In genomic region chr19:38975861-38976271, GRCh38 we compare ENCODE assay signal across 8 cellular contexts. TPM values are rescaled to one million over a fixed set of nuclear protein-coding genes. Genes with fewer than 3 reads are reported as not detected.
DNase-seq lines count a peak whose midpoint lies in the region; ATAC-seq and TF ChIP-seq lines count a peak whose summit lies in the region.

No MANE protein-coding gene starts in this region.

- H3K4me3 ChIP-seq in AG04449 (ENCODE audit: low read depth, low read length) = peak overlapping the region; percentile 75

- CTCF ChIA-PET in AG04449 (lab: Yijun Ruan, JAX) = interaction anchor here (0.7 to 5.8 kb wide), 14 partner anchors 8 to 86 kb away, joined by 3 to 39 read pairs (median 4); partner anchors contain the start of gene MRPS12

- no peak for TF ChIP-seq CTCF in AG04449 (IDR thresholded peaks at IDR 0.05; ENCODE audit: insufficient read depth, low read length, missing control alignments)

- peak overlapping the region; percentile 48 for H3K27ac ChIP-seq in epithelial cell of prostate

- POLR2A ChIA-PET in AG04449 (lab: Yijun Ruan, JAX) = interaction anchor here (0.6 kb wide), 1 partner anchor 18 kb away, joined by 3 read pairs; no protein-coding TSS in a partner anchor

- ATAC-seq in GM18909 (IDR thresholded peaks at IDR 0.05; ENCODE audit: poor library complexity, unreplicated experiment) (no peak), HG03521 (IDR thresholded peaks at IDR 0.05; ENCODE audit: unreplicated experiment) (no peak)

- DNase-seq in AG04449 (ENCODE audit: low read depth, low spot score) = no peak
- peak; percentile 19 for DNase-seq in NCI-H69 (lab: John Stamatoyannopoulos, UW)
- DNase-seq in epithelial cell of prostate (ENCODE audit: low read depth, low spot score) = no peak
- DNase-seq in myocyte (ENCODE audit: low read depth) = peak; percentile 31
- no peak for DNase-seq in SKM-1 treated with dmso at 0.1 percent for 144 hours (lab: John Stamatoyannopoulos, UW; ENCODE audit: unreplicated experiment)
- no peak for DNase-seq in NCI-H2081 (lab: John Stamatoyannopoulos, UW)

RNA-seq across cellular contexts. Expression of gene FBXO17, which starts 0.3 kb away (rescaled TPM):
- 21.5 and 22.1 TPM in 2 replicates for total RNA-seq in myocyte
- 28.1 TPM for polyA plus RNA-seq in myocyte (2012)

RNA-seq across cellular contexts. Expression of gene MRPS12, which starts 45.1 kb away (rescaled TPM):
- total RNA-seq in myocyte = 57.9 and 58.3 TPM in 2 replicates
- polyA plus RNA-seq in myocyte (2012) = 43.5 TPM

RNA-seq across cellular contexts. Expression of gene SARS2, which starts 45.3 kb away (rescaled TPM):
- 34.6 and 42.8 TPM in 2 replicates for total RNA-seq in myocyte
- polyA plus RNA-seq in myocyte (2012) = 22.7 TPM

RNA-seq across cellular contexts. Expression of gene FBXO27, which starts 56.5 kb away (rescaled TPM):
- total RNA-seq in myocyte = 6.8 and 15.5 TPM in 2 replicates
- 5.8 TPM for polyA plus RNA-seq in myocyte (2012)

Comparison
In these comparisons a context has a peak if more than half of its experiments do, and no peak if none do; other contexts are left out.
1. DNase-seq: peak in NCI-H69 (single experiment) and myocyte (single experiment); none in AG04449 (single experiment), epithelial cell of prostate (single experiment), SKM-1 treated with dmso at 0.1 percent for 144 hours (single experiment) and NCI-H2081 (0 of 2).